1 cellular context compared by ENCODE assay signal in the genomic region with DNA sequence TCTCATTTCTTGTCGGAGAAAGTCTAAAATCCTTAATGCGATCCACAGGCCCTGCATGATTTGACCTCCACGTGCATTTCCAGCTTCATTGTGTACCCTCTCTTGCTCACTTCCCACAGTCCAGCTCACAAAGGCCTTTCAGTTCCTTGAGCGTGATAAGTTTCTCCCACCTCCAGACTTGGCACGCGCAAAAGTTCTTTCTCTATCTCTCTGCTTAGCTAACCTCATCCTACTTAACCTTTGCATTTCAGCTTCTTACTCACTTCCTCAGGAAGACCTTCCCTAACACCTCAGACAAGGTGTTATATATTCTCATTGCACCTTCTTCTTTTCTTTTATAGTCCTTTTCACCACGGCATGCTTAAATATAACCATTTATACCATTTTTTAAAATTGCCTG.
TF ChIP-seq lines count a peak whose summit lies in the region.

No MANE protein-coding gene starts in this region.

TF ChIP-seq in H1, 55 proteins besides CTCF, POLR2A, EP300 and RAD21:
- no peak for TF ChIP-seq JUN (IDR thresholded peaks at IDR 0.05; ENCODE audit: low read depth, low read length)
- no peak for TF ChIP-seq NRF1 (IDR thresholded peaks at IDR 0.05; ENCODE audit: low read depth, low read length)
- TF ChIP-seq BRCA1 (IDR thresholded peaks at IDR 0.05; ENCODE audit: low read depth, low read length), result no peak
- no peak for TF ChIP-seq RFX5 (IDR thresholded peaks at IDR 0.05; ENCODE audit: borderline replicate concordance, low read depth, low read length)
- TF ChIP-seq CHD1 (IDR thresholded peaks at IDR 0.05; ENCODE audit: low read depth, low read length), result no peak
- no peak for TF ChIP-seq CREB1 (IDR thresholded peaks at IDR 0.05)
- TF ChIP-seq KDM1A (IDR thresholded peaks at IDR 0.05; ENCODE audit: borderline replicate concordance, low read length), result no peak
- TF ChIP-seq HDAC2 (IDR thresholded peaks at IDR 0.05; ENCODE audit: borderline replicate concordance in 1 of 2, low read depth in 2 of 2, low read length in 2 of 2), result no peak
- TF ChIP-seq MAFK (IDR thresholded peaks at IDR 0.05; ENCODE audit: low read depth, low read length), result no peak
- no peak for TF ChIP-seq GABPA (IDR thresholded peaks at IDR 0.05; ENCODE audit: borderline replicate concordance, insufficient read depth, low read length)
- no peak for TF ChIP-seq EGR1 (IDR thresholded peaks at IDR 0.05; ENCODE audit: borderline replicate concordance, low read depth, low read length)
- TF ChIP-seq KDM4A (IDR thresholded peaks at IDR 0.05; ENCODE audit: low read depth, low read length, severe bottlenecking), result no peak
- TF ChIP-seq, protein P1, sequence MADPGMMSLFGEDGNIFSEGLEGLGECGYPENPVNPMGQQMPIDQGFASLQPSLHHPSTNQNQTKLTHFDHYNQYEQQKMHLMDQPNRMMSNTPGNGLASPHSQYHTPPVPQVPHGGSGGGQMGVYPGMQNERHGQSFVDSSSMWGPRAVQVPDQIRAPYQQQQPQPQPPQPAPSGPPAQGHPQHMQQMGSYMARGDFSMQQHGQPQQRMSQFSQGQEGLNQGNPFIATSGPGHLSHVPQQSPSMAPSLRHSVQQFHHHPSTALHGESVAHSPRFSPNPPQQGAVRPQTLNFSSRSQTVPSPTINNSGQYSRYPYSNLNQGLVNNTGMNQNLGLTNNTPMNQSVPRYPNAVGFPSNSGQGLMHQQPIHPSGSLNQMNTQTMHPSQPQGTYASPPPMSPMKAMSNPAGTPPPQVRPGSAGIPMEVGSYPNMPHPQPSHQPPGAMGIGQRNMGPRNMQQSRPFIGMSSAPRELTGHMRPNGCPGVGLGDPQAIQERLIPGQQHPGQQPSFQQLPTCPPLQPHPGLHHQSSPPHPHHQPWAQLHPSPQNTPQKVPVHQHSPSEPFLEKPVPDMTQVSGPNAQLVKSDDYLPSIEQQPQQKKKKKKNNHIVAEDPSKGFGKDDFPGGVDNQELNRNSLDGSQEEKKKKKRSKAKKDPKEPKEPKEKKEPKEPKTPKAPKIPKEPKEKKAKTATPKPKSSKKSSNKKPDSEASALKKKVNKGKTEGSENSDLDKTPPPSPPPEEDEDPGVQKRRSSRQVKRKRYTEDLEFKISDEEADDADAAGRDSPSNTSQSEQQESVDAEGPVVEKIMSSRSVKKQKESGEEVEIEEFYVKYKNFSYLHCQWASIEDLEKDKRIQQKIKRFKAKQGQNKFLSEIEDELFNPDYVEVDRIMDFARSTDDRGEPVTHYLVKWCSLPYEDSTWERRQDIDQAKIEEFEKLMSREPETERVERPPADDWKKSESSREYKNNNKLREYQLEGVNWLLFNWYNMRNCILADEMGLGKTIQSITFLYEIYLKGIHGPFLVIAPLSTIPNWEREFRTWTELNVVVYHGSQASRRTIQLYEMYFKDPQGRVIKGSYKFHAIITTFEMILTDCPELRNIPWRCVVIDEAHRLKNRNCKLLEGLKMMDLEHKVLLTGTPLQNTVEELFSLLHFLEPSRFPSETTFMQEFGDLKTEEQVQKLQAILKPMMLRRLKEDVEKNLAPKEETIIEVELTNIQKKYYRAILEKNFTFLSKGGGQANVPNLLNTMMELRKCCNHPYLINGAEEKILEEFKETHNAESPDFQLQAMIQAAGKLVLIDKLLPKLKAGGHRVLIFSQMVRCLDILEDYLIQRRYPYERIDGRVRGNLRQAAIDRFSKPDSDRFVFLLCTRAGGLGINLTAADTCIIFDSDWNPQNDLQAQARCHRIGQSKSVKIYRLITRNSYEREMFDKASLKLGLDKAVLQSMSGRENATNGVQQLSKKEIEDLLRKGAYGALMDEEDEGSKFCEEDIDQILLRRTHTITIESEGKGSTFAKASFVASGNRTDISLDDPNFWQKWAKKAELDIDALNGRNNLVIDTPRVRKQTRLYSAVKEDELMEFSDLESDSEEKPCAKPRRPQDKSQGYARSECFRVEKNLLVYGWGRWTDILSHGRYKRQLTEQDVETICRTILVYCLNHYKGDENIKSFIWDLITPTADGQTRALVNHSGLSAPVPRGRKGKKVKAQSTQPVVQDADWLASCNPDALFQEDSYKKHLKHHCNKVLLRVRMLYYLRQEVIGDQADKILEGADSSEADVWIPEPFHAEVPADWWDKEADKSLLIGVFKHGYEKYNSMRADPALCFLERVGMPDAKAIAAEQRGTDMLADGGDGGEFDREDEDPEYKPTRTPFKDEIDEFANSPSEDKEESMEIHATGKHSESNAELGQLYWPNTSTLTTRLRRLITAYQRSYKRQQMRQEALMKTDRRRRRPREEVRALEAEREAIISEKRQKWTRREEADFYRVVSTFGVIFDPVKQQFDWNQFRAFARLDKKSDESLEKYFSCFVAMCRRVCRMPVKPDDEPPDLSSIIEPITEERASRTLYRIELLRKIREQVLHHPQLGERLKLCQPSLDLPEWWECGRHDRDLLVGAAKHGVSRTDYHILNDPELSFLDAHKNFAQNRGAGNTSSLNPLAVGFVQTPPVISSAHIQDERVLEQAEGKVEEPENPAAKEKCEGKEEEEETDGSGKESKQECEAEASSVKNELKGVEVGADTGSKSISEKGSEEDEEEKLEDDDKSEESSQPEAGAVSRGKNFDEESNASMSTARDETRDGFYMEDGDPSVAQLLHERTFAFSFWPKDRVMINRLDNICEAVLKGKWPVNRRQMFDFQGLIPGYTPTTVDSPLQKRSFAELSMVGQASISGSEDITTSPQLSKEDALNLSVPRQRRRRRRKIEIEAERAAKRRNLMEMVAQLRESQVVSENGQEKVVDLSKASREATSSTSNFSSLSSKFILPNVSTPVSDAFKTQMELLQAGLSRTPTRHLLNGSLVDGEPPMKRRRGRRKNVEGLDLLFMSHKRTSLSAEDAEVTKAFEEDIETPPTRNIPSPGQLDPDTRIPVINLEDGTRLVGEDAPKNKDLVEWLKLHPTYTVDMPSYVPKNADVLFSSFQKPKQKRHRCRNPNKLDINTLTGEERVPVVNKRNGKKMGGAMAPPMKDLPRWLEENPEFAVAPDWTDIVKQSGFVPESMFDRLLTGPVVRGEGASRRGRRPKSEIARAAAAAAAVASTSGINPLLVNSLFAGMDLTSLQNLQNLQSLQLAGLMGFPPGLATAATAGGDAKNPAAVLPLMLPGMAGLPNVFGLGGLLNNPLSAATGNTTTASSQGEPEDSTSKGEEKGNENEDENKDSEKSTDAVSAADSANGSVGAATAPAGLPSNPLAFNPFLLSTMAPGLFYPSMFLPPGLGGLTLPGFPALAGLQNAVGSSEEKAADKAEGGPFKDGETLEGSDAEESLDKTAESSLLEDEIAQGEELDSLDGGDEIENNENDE (IDR thresholded peaks at IDR 0.05; ENCODE audit: insufficient replicate concordance, low read length), result no peak
- TF ChIP-seq, protein P2, sequence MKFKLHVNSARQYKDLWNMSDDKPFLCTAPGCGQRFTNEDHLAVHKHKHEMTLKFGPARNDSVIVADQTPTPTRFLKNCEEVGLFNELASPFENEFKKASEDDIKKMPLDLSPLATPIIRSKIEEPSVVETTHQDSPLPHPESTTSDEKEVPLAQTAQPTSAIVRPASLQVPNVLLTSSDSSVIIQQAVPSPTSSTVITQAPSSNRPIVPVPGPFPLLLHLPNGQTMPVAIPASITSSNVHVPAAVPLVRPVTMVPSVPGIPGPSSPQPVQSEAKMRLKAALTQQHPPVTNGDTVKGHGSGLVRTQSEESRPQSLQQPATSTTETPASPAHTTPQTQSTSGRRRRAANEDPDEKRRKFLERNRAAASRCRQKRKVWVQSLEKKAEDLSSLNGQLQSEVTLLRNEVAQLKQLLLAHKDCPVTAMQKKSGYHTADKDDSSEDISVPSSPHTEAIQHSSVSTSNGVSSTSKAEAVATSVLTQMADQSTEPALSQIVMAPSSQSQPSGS (IDR thresholded peaks at IDR 0.05; ENCODE audit: low read length), result no peak
- no peak for TF ChIP-seq CBX5 (IDR thresholded peaks at IDR 0.05; ENCODE audit: low read depth, low read length)
- no peak for TF ChIP-seq SP1 (IDR thresholded peaks at IDR 0.05; ENCODE audit: low read depth, low read length)
- TF ChIP-seq, protein P3, sequence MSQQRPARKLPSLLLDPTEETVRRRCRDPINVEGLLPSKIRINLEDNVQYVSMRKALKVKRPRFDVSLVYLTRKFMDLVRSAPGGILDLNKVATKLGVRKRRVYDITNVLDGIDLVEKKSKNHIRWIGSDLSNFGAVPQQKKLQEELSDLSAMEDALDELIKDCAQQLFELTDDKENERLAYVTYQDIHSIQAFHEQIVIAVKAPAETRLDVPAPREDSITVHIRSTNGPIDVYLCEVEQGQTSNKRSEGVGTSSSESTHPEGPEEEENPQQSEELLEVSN (IDR thresholded peaks at IDR 0.05), result no peak
- no peak for TF ChIP-seq POU5F1 (IDR thresholded peaks at IDR 0.05; ENCODE audit: low read depth, low read length)
